ENCODE assay signal across 8 cellular contexts in the genomic region with DNA sequence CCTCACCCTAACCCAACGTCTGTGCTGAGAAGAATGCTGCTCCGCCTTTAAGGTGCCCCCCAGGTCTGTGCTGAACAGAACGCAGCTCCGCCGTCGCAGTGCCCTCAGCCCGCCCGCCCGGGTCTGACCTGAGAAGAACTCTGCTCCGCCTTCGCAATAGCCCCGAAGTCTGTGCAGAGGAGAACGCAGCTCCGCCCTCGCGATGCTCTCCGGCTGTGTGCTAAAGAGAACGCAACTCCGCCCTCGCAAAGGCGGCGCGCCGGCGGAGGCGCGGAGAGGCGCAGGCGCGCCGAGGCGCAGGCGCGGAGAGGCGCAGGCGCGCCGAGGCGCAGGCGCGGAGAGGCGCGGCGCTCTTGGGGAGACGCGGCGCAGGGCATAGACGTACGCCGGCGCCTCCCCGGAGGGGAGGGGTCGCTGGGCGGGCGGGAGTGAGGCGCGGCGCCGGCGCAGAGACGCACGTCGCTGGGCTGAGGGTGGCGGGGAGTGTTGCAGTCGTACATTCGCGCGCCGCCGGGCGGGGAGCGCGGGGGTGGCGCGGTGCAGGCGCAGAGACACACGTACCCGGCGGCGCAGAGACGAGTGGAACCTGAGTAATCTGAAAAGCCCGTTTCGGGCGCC. TPM values are rescaled to one million over a fixed set of nuclear protein-coding genes. Genes with fewer than 3 reads are reported as not detected.
DNase-seq lines count a peak whose midpoint lies in the region; TF ChIP-seq lines count a peak whose summit lies in the region.
"Not testable (repeated sequence)": the region's sequence is repeated elsewhere in the genome, so short reads cannot be mapped to it uniquely, and the experiment has no call there.

No MANE protein-coding gene starts in this region.

- peak overlapping the region; percentile 65 for H3K4me3 ChIP-seq in GM06990 (replicated peaks; ENCODE audit: low read depth, low read length)
- H3K4me3 ChIP-seq in iPS-11a (ENCODE audit: low read depth, low read length) = peak overlapping the region; percentile 42

- H3K4me1 Mint-ChIP-seq in progenitor cell of endocrine pancreas (ENCODE audit: low read depth) = not testable (repeated sequence)

- DNase-seq in GM06990 (ENCODE audit: extremely low read depth, insufficient read length) (peak; percentile 92), H4 (ENCODE audit: low spot score) (peak; percentile 83), cerebellar cortex (ENCODE audit: low spot score) (peak; percentile 77), progenitor cell of endocrine pancreas (ENCODE audit: low spot score, unreplicated experiment) (peak; percentile 65), stromal cell of bone marrow (ENCODE audit: low read depth) (peak; percentile 77)
- DNase-seq in activated CD4-positive, alpha-beta T cell treated with anti-CD3 and anti-CD28 coated beads, Interleukin-2, amount 50 U/mL, for 48 hours = peak; percentile 77 to 82

- H3K9me3 Mint-ChIP-seq in progenitor cell of endocrine pancreas (ENCODE audit: low read depth) = not testable (repeated sequence)

- TF ChIP-seq RAD21 in Ishikawa (IDR thresholded peaks at IDR 0.05; ENCODE audit: low read depth) = not testable (repeated sequence)

- H3K36me3 ChIP-seq in GM06990 (ENCODE audit: control insufficient read depth, insufficient read depth, low read length) = not testable (repeated sequence)

- H3K27me3 Mint-ChIP-seq in progenitor cell of endocrine pancreas = not testable (repeated sequence)

- TF ChIP-seq EP300 in Ishikawa (IDR thresholded peaks at IDR 0.05; ENCODE audit: borderline replicate concordance) = not testable (repeated sequence)

- not testable (repeated sequence) for H3K36me3 Mint-ChIP-seq in progenitor cell of endocrine pancreas (ENCODE audit: insufficient read depth)

- H3K27me3 ChIP-seq in GM06990 (replicated peaks; ENCODE audit: control insufficient read depth, insufficient read depth, low read length) = not testable (repeated sequence)

- not testable (repeated sequence) for TF ChIP-seq CTCF in GM06990 (IDR thresholded peaks at IDR 0.05; ENCODE audit: insufficient read depth, low read length, poor library complexity, severe bottlenecking); progenitor cell of endocrine pancreas (IDR thresholded peaks at IDR 0.05; ENCODE audit: unreplicated experiment)

- H3K27ac Mint-ChIP-seq in progenitor cell of endocrine pancreas = peak overlapping the region; percentile 98

- peak overlapping the region; percentile 96 for H3K4me3 Mint-ChIP-seq in progenitor cell of endocrine pancreas (ENCODE audit: low read depth)

TF ChIP-seq in Ishikawa, 13 proteins besides CTCF, POLR2A, EP300 and RAD21:
- TF ChIP-seq CREB1 (IDR thresholded peaks at IDR 0.05; ENCODE audit: low read depth) = peak; percentile 58; the same call in 1 of the 2 replicates

RNA-seq across cellular contexts. Expression of gene RABL2A, which starts 23.5 kb away (rescaled TPM):
- total RNA-seq in H4 (2014; rRNA removed; shearing (Covaris generic)) = 4.5 and 6.4 TPM in 2 replicates
- total RNA-seq in progenitor cell of endocrine pancreas = 56.2 and 61.2 TPM in 2 replicates

Comparison
In these comparisons a context has a peak if more than half of its experiments do, and no peak if none do; other contexts are left out.
1. Peak in every context shown above with its lines: DNase-seq and H3K4me3 ChIP-seq.